8 cellular contexts compared by ENCODE assay signal in genomic region chr11:33723238-33723881, GRCh38. TPM values are rescaled to one million over a fixed set of nuclear protein-coding genes. Genes with fewer than 3 reads are reported as not detected.
DNase-seq lines count a peak whose midpoint lies in the region; ATAC-seq and TF ChIP-seq lines count a peak whose summit lies in the region.

No MANE protein-coding gene starts in this region.

- H3K36me3 ChIP-seq in hepatocyte (replicated peaks; ENCODE audit: insufficient read depth, low read depth): no peaks in the 10 kb centered on the region

- peak overlapping the region; percentile 54 to 81 for H3K4me3 Mint-ChIP-seq in activated T-cell treated with anti-CD3 and anti-CD28 coated beads, Interleukin-2, amount 50 U/mL, for 72 hours

- H3K9me3 ChIP-seq in hepatocyte (ENCODE audit: low read depth): no peaks in the 10 kb centered on the region

- no peak for TF ChIP-seq CTCF in hepatocyte (IDR thresholded peaks at IDR 0.05; ENCODE audit: poor library complexity)

- peak; percentile 96 for DNase-seq in A172 (ENCODE audit: low spot score)
- peak in 1 of 2 donors; percentile 12 for DNase-seq in activated T-cell treated with anti-CD3 and anti-CD28 coated beads, Interleukin-2, amount 50 U/mL, for 72 hours
- peak; percentile 47 for DNase-seq in hepatocyte (ENCODE audit: low spot score)
- DNase-seq in NCI-H1105 (lab: John Stamatoyannopoulos, UW): no peak

- peaks cover 37% of the 10 kb centered on the region for H3K4me1 Mint-ChIP-seq in activated T-cell treated with anti-CD3 and anti-CD28 coated beads, Interleukin-2, amount 50 U/mL, for 72 hours (ENCODE audit: low read depth)

- no peaks in the 10 kb centered on the region for H3K9me2 ChIP-seq in hepatocyte (replicated peaks; ENCODE audit: insufficient read depth)

- no peak overlapping the region for H2AFZ ChIP-seq in hepatocyte

- H3K27ac ChIP-seq in hepatocyte (peak overlapping the region; percentile 87), temporal lobe (ENCODE audit: low read depth, low read length) (peak overlapping the region; percentile 59)

- 71% methylated on average over 6 of the region's 6 CpGs for WGBS in hepatocyte (ENCODE audit: low lambda C conversion rate, missing lambda C conversion rate)

- peaks cover 14% of the 10 kb centered on the region for H3K27me3 Mint-ChIP-seq in activated T-cell treated with anti-CD3 and anti-CD28 coated beads, Interleukin-2, amount 50 U/mL, for 72 hours (ENCODE audit: low read depth)

- H3K4me3 ChIP-seq in hepatocyte: no peak overlapping the region

- no peaks in the 10 kb centered on the region for H3K9me3 Mint-ChIP-seq in activated T-cell treated with anti-CD3 and anti-CD28 coated beads, Interleukin-2, amount 50 U/mL, for 72 hours

- peak overlapping the region; percentile 31 for H3K4me2 ChIP-seq in hepatocyte

- peaks cover 4 to 9% of the 10 kb centered on the region in 2 donors for H3K36me3 Mint-ChIP-seq in activated T-cell treated with anti-CD3 and anti-CD28 coated beads, Interleukin-2, amount 50 U/mL, for 72 hours (ENCODE audit: insufficient read depth in 2 of 2)

- no peaks in the 10 kb centered on the region for H3K27me3 ChIP-seq in hepatocyte

- peak overlapping the region; percentile 89 for H3K27ac Mint-ChIP-seq in activated T-cell treated with anti-CD3 and anti-CD28 coated beads, Interleukin-2, amount 50 U/mL, for 72 hours

- ATAC-seq in HG02642 (IDR thresholded peaks at IDR 0.05; ENCODE audit: poor library complexity, unreplicated experiment) (peak; percentile 17), GM18519 (IDR thresholded peaks at IDR 0.05; ENCODE audit: low FRiP score, unreplicated experiment) (no peak), HG02938 (IDR thresholded peaks at IDR 0.05; ENCODE audit: unreplicated experiment) (no peak)
- peak; percentile 24 to 46 for ATAC-seq in activated T-cell treated with anti-CD3 and anti-CD28 coated beads, Interleukin-2, amount 50 U/mL, for 72 hours (replicated peaks in 1 of 2)

- peaks cover 84% of the 10 kb centered on the region for H3K79me2 ChIP-seq in hepatocyte

- H3K4me1 ChIP-seq in hepatocyte (ENCODE audit: insufficient read depth): peaks cover 23% of the 10 kb centered on the region

- peaks cover 23% of the 10 kb centered on the region for H4K20me1 ChIP-seq in hepatocyte (ENCODE audit: insufficient read depth, poor library complexity, severe bottlenecking)

RNA-seq across cellular contexts. Expression of gene CD59, which starts 12.9 kb away (rescaled TPM):
- 615 and 682 TPM in 2 replicates for total RNA-seq in A172 (2014; rRNA removed; shearing (Covaris generic))
- total RNA-seq in activated T-cell treated with anti-CD3 and anti-CD28 coated beads, Interleukin-2, amount 50 U/mL, for 72 hours: 10 to 100 TPM; 10.0 to 35.5 TPM
- total RNA-seq in hepatocyte: 298 and 316 TPM in 2 replicates
- polyA plus RNA-seq in hepatocyte: 337 and 346 TPM in 2 replicates
- 27.8 TPM for total RNA-seq in temporal lobe

RNA-seq across cellular contexts. Expression of gene C11orf91, which starts 22.7 kb away (rescaled TPM):
- total RNA-seq in A172 (2014; rRNA removed; shearing (Covaris generic)): not detected in 2 replicates
- total RNA-seq in activated T-cell treated with anti-CD3 and anti-CD28 coated beads, Interleukin-2, amount 50 U/mL, for 72 hours: not detected
- total RNA-seq in hepatocyte (not detected in 2 replicates), temporal lobe (not detected)
- polyA plus RNA-seq in hepatocyte: not detected in 2 replicates

RNA-seq across cellular contexts. Expression of gene FBXO3, which starts 51.0 kb away (rescaled TPM):
- 64.8 and 66.4 TPM in 2 replicates for total RNA-seq in A172 (2014; rRNA removed; shearing (Covaris generic))
- 10 to 100 TPM; 20.1 to 22.2 TPM for total RNA-seq in activated T-cell treated with anti-CD3 and anti-CD28 coated beads, Interleukin-2, amount 50 U/mL, for 72 hours
- 50.7 and 58.1 TPM in 2 replicates for total RNA-seq in hepatocyte
- 28.0 and 29.3 TPM in 2 replicates for polyA plus RNA-seq in hepatocyte
- 63.2 TPM for total RNA-seq in temporal lobe

Comparison
In these comparisons a context has a peak if more than half of its experiments do, and no peak if none do; other contexts are left out.
1. ATAC-seq: peak in HG02642 (single experiment) and activated T-cell treated with anti-CD3 and anti-CD28 coated beads, Interleukin-2, amount 50 U/mL, for 72 hours (2 of 2); none in GM18519 (single experiment) and HG02938 (single experiment).